ENCODE assay signal across 19 cellular contexts in the genomic region with DNA sequence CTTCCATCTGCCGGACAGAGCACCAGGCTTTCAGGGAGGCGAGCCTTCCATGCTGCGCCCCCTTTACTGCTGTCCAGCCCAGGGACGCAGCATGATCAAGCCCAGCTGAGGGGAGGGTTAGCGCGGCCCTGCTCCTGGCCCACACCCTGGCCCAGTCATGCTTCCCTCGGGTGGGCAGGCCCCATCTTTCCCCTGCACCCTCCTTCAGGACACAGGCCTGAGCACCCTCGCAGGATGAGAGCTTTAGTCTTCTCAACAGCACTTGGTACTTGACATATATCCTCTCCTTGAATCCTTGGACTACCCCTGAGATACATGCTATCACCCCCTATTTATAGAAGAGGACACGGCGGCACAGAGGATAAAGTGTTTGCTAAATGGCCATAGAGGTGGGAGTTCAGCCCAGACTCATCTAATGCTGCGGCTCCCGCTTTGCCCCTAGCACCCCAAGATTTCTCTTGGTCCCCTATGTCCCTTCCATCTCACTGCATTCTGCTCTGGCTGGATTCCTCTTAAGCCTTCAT. TPM values are rescaled to one million over a fixed set of nuclear protein-coding genes. Genes with fewer than 3 reads are reported as not detected.
DNase-seq lines count a peak whose midpoint lies in the region; ATAC-seq and TF ChIP-seq lines count a peak whose summit lies in the region.
"Had no signal": no experiment of that assay in that cellular context is flagged by ENCODE, and none has a peak within 500 bp of the region (broad histone marks: within the 10 kb centered on the region; RNA-seq: fewer than 3 reads in every experiment).

No MANE protein-coding gene starts in this region.

- no TSS peak for BruUV-seq in Calu3 (replicated peaks; lab: Mats Ljungman, UMichigan)

- H3K27ac ChIP-seq in skeletal muscle tissue (ENCODE audit: low read depth, low read length) = peak overlapping the region; percentile 51

- H3K27me3 ChIP-seq in skeletal muscle tissue (ENCODE audit: control insufficient read depth in 3 of 3, insufficient read depth in 3 of 3, low read length in 3 of 3) = no peaks in the 10 kb centered on the region
- H3K27me3 ChIP-seq: Peyer's patch had no signal

- CTCF ChIA-PET in Calu3 (lab: Charles Lee) = interaction anchor here (0.7 kb wide), 1 partner anchor 34 kb away, joined by 3 read pairs; a partner anchor contains a TSS

- H3K27me3 Mint-ChIP-seq in activated naive CD4-positive, alpha-beta T cell treated with anti-CD3 and anti-CD28 coated beads, Interleukin-2, amount 50 U/mL, for 24 hours = no peaks in the 10 kb centered on the region
- H3K27me3 Mint-ChIP-seq in CD14-positive monocyte (ENCODE audit: low read depth in 3 of 3) = peaks cover 0 to 3% (median 1%) of the 10 kb centered on the region in 3 donors
- no peaks in the 10 kb centered on the region for H3K27me3 Mint-ChIP-seq in memory B cell
- H3K27me3 Mint-ChIP-seq in Calu3 (ENCODE audit: unreplicated experiment) = no peaks in the 10 kb centered on the region
- H3K27me3 Mint-ChIP-seq: CD4-positive, alpha-beta memory T cell had no signal

- H3K9me3 Mint-ChIP-seq in activated naive CD4-positive, alpha-beta T cell treated with anti-CD3 and anti-CD28 coated beads, Interleukin-2, amount 50 U/mL, for 24 hours = no peaks in the 10 kb centered on the region
- H3K9me3 Mint-ChIP-seq in CD14-positive monocyte (peaks cover 0 to 3% (median 0%) of the 10 kb centered on the region in 7 donors), memory B cell (no peaks in the 10 kb centered on the region), Calu3 (ENCODE audit: low read depth, unreplicated experiment) (no peaks in the 10 kb centered on the region)
- H3K9me3 Mint-ChIP-seq: CD4-positive, alpha-beta memory T cell had no signal

- no peaks in the 10 kb centered on the region for H3K9me3 ChIP-seq in skeletal muscle tissue (ENCODE audit: control insufficient read depth in 3 of 3, low read length in 3 of 3)
- H3K9me3 ChIP-seq: Peyer's patch had no signal

- H3K4me1 Mint-ChIP-seq in activated naive CD4-positive, alpha-beta T cell treated with anti-CD3 and anti-CD28 coated beads, Interleukin-2, amount 50 U/mL, for 24 hours = no peaks in the 10 kb centered on the region
- H3K4me1 Mint-ChIP-seq in CD14-positive monocyte (peaks cover 95% of the 10 kb centered on the region), memory B cell (peaks cover 22% of the 10 kb centered on the region), Calu3 (ENCODE audit: low read depth, unreplicated experiment) (no peaks in the 10 kb centered on the region)
- H3K4me1 Mint-ChIP-seq: CD4-positive, alpha-beta memory T cell had no signal

- peaks cover 24% of the 10 kb centered on the region for H3K36me3 Mint-ChIP-seq in activated naive CD4-positive, alpha-beta T cell treated with anti-CD3 and anti-CD28 coated beads, Interleukin-2, amount 50 U/mL, for 24 hours
- H3K36me3 Mint-ChIP-seq in CD14-positive monocyte (peaks cover 79 to 97% of the 10 kb centered on the region in 2 donors), memory B cell (peaks cover 22% of the 10 kb centered on the region), Calu3 (ENCODE audit: insufficient read depth, unreplicated experiment) (peaks cover 27% of the 10 kb centered on the region)

- no peak overlapping the region for H3K4me3 Mint-ChIP-seq in activated naive CD4-positive, alpha-beta T cell treated with anti-CD3 and anti-CD28 coated beads, Interleukin-2, amount 50 U/mL, for 24 hours
- H3K4me3 Mint-ChIP-seq in CD14-positive monocyte = no peak overlapping the region
- H3K4me3 Mint-ChIP-seq in memory B cell = no peak overlapping the region
- no peak overlapping the region for H3K4me3 Mint-ChIP-seq in Calu3 (ENCODE audit: low read depth, unreplicated experiment)
- H3K4me3 Mint-ChIP-seq: CD4-positive, alpha-beta memory T cell had no signal

- DNase-seq in activated naive CD4-positive, alpha-beta T cell treated with Interleukin-2 at 50 U/mL for 16 hours = no peak
- DNase-seq in CD14-positive monocyte (ENCODE audit: low spot score) (no peak), memory B cell (ENCODE audit: low spot score in 2 of 2) (no peak), occipital lobe (lab: John Stamatoyannopoulos, UW) (no peak), Calu3 (no peak)
- no peak for DNase-seq in stimulated activated naive CD8-positive, alpha-beta T cell treated with anti-CD3 and anti-CD28 coated beads, Interleukin-15, Interleukin-2, amounts not matched to agents 100 U/mL and 50 U/mL, for 24 hours
- DNase-seq: 8988T; CD4-positive, alpha-beta memory T cell; DMS79; NCI-H1092 treated with DMSO at 0.1 percent for 48 hours; NCI-H1694; NCI-H2081 treated with DMSO at 0.1 percent for 48 hours; NCI-H446 treated with DMSO at 0.1 percent for 48 hours; NCI-H69; Peyer's patch; SHP77 treated with DMSO at 0.1 percent for 48 hours had no signal

- H3K9ac ChIP-seq in skeletal muscle tissue (ENCODE audit: low read depth in 1 of 3, low read length in 3 of 3) = peak overlapping the region in 1 of 3 donors; percentile 47

- H3K36me3 ChIP-seq in skeletal muscle tissue (ENCODE audit: control insufficient read depth in 3 of 3, insufficient read depth in 3 of 3, low read length in 3 of 3) = peaks cover 51 to 76% (median 58%) of the 10 kb centered on the region in 3 donors

- no peak for ATAC-seq in memory B cell (ENCODE audit: low read depth)
- ATAC-seq in stimulated activated naive CD8-positive, alpha-beta T cell treated with anti-CD3 and anti-CD28 coated beads, Interleukin-15, Interleukin-2, amounts not matched to agents 100 U/mL and 50 U/mL, for 24 hours = no peak
- ATAC-seq: K562 had no signal

- H3K4me3 ChIP-seq in skeletal muscle tissue (ENCODE audit: low read length in 3 of 3) = no peak overlapping the region
- H3K4me3 ChIP-seq: K562, Peyer's patch had no signal

- peak overlapping the region; percentile 14 for H3K27ac Mint-ChIP-seq in activated naive CD4-positive, alpha-beta T cell treated with anti-CD3 and anti-CD28 coated beads, Interleukin-2, amount 50 U/mL, for 24 hours
- H3K27ac Mint-ChIP-seq in CD14-positive monocyte (peak overlapping the region; percentile 96 to 99 (median 98)), memory B cell (peak overlapping the region; percentile 84), Calu3 (ENCODE audit: unreplicated experiment) (no peak overlapping the region)

- TF ChIP-seq CTCF in CD14-positive monocyte (IDR thresholded peaks at IDR 0.05) (no peak), Calu3 (IDR thresholded peaks at IDR 0.05; ENCODE audit: unreplicated experiment) (no peak)

- intact Hi-C loops in CD14-positive monocyte (cut with micrococcal nuclease) = loop anchor here in 1 of 2 donors (5.0 kb wide), 2 partner anchors 35 kb away; a partner anchor contains a TSS
- intact Hi-C loops in Calu3 (cut with micrococcal nuclease; ENCODE audit: unreplicated experiment) = no loop called here

- peaks cover 13 to 34% (median 15%) of the 10 kb centered on the region in 3 donors for H3K4me1 ChIP-seq in skeletal muscle tissue (ENCODE audit: control insufficient read depth in 3 of 3, insufficient read depth in 3 of 3, low read length in 3 of 3)

RNA-seq across cellular contexts. Expression of a gene that starts 32.7 kb away (rescaled TPM):
- 10 to 100 TPM; 29.4 to 62.4 TPM for polyA plus RNA-seq in CD14-positive monocyte
- total RNA-seq in skeletal muscle tissue (8.9 TPM), occipital lobe (16.8 TPM), Calu3 (2022) (6.0 and 7.4 TPM in 2 replicates)

RNA-seq across cellular contexts. Expression of a gene that starts 34.0 kb away (rescaled TPM):
- polyA plus RNA-seq in CD14-positive monocyte = 10 to 100 TPM; 31.0 to 44.3 TPM
- total RNA-seq in skeletal muscle tissue = 15.1 TPM
- 9.2 TPM for total RNA-seq in occipital lobe
- 52.6 and 54.6 TPM in 2 replicates for total RNA-seq in Calu3 (2022)

RNA-seq across cellular contexts. Expression of a gene that starts 48.1 kb away (rescaled TPM):
- 10 to 100 TPM; 17.0 to 34.4 TPM for polyA plus RNA-seq in CD14-positive monocyte
- total RNA-seq in skeletal muscle tissue = 2.1 TPM
- 5.6 TPM for total RNA-seq in occipital lobe
- 2.1 TPM in 2 replicates for total RNA-seq in Calu3 (2022)

RNA-seq across cellular contexts. Expression of a gene that starts 58.8 kb away (rescaled TPM):
- polyA plus RNA-seq in CD14-positive monocyte = 100 to 1,000 TPM; 498 to 749 TPM
- total RNA-seq in skeletal muscle tissue = 57.9 TPM
- 109 TPM for total RNA-seq in occipital lobe
- 148 and 157 TPM in 2 replicates for total RNA-seq in Calu3 (2022)
